9 cellular contexts compared by ENCODE assay signal in the genomic region with DNA sequence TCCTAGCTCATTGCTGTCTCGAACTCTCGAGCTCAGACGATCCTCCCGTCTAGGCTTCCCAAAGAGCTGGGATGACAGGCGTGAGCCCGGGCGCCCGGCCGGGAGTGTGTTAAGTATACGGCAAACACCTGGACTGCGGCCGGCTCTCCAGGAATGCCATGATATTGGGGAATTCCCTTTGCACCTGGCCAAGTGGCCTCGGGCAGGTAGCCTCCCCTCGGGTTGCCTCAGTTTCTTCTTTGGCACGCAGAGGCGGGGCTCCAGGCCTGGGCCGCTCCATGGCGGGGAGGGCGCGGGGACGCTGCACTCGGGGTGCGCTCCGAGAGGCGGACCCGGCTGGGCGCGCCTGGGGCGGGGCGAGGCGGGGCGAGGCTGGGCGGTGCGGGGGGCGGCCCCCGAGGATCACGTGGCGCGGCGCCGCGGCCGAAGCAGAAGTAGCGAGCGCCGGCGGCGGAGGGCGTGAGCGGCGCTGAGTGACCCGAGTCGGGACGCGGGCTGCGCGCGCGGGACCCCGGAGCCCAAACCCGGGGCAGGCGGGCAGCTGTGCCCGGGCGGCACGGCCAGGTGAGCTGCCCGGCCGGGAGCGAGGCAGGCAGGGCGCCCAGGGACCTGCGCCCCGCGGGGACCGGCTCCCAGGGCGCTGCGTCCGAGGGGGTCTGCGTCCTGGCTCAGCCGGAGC. TPM values are rescaled to one million over a fixed set of nuclear protein-coding genes. Genes with fewer than 3 reads are reported as not detected.
DNase-seq lines count a peak whose midpoint lies in the region; ATAC-seq lines count a peak whose summit lies in the region.
"Had no signal": no experiment of that assay in that cellular context is flagged by ENCODE, and none has a peak within 500 bp of the region (broad histone marks: within the 10 kb centered on the region; RNA-seq: fewer than 3 reads in every experiment).

A gene (plus strand): TSS at position 431 of the 679 bp plus-strand sequence. CDS start 6,699 bp downstream, outside the sequence.

- peaks cover 10% of the 10 kb centered on the region for H3K4me1 Mint-ChIP-seq in activated CD4-positive, alpha-beta T cell treated with anti-CD3 and anti-CD28 coated beads, Interleukin-2, amount 10 ng/mL, durations not matched to agents 24 days and 14 days
- H3K4me1 Mint-ChIP-seq in memory B cell, result peaks cover 60% of the 10 kb centered on the region

- H3K4me3 ChIP-seq in duodenal mucosa (ENCODE audit: low read depth in 1 of 2, low read length in 2 of 2), result peak within 1 kb of the TSS; percentile 80 to 86

- H3K27me3 ChIP-seq in duodenal mucosa (ENCODE audit: control insufficient read depth in 1 of 2, insufficient read depth in 2 of 2, low read length in 2 of 2), result no peaks in the 10 kb centered on the region

- no peaks in the 10 kb centered on the region for H3K9me3 ChIP-seq in duodenal mucosa (ENCODE audit: control insufficient read depth in 1 of 2, low read length in 2 of 2)

- H3K27ac ChIP-seq in duodenal mucosa (ENCODE audit: low read depth, low read length), result peak within 1 kb of the TSS; percentile 47
- H3K27ac ChIP-seq: 22Rv1 had no signal

- H3K9ac ChIP-seq in duodenal mucosa (ENCODE audit: low read depth in 1 of 2, low read length in 2 of 2), result peak within 1 kb of the TSS; percentile 73 to 74

- intact Hi-C loops in activated CD4-positive, alpha-beta T cell treated with anti-CD3 and anti-CD28 coated beads, Interleukin-2, amount 10 ng/mL, durations not matched to agents 24 days and 14 days (cut with micrococcal nuclease), result no loop called here

- H3K27ac Mint-ChIP-seq in activated CD4-positive, alpha-beta T cell treated with anti-CD3 and anti-CD28 coated beads, Interleukin-2, amount 10 ng/mL, durations not matched to agents 24 days and 14 days, result peak within 1 kb of the TSS; percentile 20
- peak within 1 kb of the TSS; percentile 96 for H3K27ac Mint-ChIP-seq in memory B cell

- no peaks in the 10 kb centered on the region for H3K36me3 Mint-ChIP-seq in activated CD4-positive, alpha-beta T cell treated with anti-CD3 and anti-CD28 coated beads, Interleukin-2, amount 10 ng/mL, durations not matched to agents 24 days and 14 days (ENCODE audit: low read depth)
- H3K36me3 Mint-ChIP-seq in memory B cell, result peaks cover 10% of the 10 kb centered on the region

- peaks cover 52% of the 10 kb centered on the region for H3K27me3 Mint-ChIP-seq in activated CD4-positive, alpha-beta T cell treated with anti-CD3 and anti-CD28 coated beads, Interleukin-2, amount 10 ng/mL, durations not matched to agents 24 days and 14 days
- no peaks in the 10 kb centered on the region for H3K27me3 Mint-ChIP-seq in memory B cell

- peaks cover 18 to 27% of the 10 kb centered on the region in 2 donors for H3K4me1 ChIP-seq in duodenal mucosa (ENCODE audit: control insufficient read depth in 1 of 2, insufficient read depth in 2 of 2, low read length in 2 of 2)

- DNase-seq in DMS 273 (lab: John Stamatoyannopoulos, UW; ENCODE audit: unreplicated experiment) (peak; percentile 89), DMS 273 treated with DMSO at 0.1 percent for 48 hours (lab: John Stamatoyannopoulos, UW) (no peak), NCI-H1930 (lab: John Stamatoyannopoulos, UW) (peak; percentile 12 to 54), memory B cell (ENCODE audit: low spot score in 2 of 2) (peak; percentile 87 to 88)
- DNase-seq in activated CD4-positive, alpha-beta T cell treated with anti-CD3 and anti-CD28 coated beads, Interleukin-2, amount 10 ng/mL, durations not matched to agents 24 days and 14 days, result peak; percentile 95
- DNase-seq in stimulated activated CD8-positive, alpha-beta memory T cell treated with anti-CD3 and anti-CD28 coated beads, Interleukin-15, amount 100 ng/mL, for 24 hours (ENCODE audit: low read depth), result peak; percentile 63

- no peaks in the 10 kb centered on the region for H3K9me3 Mint-ChIP-seq in activated CD4-positive, alpha-beta T cell treated with anti-CD3 and anti-CD28 coated beads, Interleukin-2, amount 10 ng/mL, durations not matched to agents 24 days and 14 days
- H3K9me3 Mint-ChIP-seq in memory B cell, result no peaks in the 10 kb centered on the region

- ATAC-seq in HG02623 (IDR thresholded peaks at IDR 0.05; ENCODE audit: unreplicated experiment) (peak; percentile 77), memory B cell (ENCODE audit: low read depth) (peak; percentile 83)

- H3K36me3 ChIP-seq in duodenal mucosa (ENCODE audit: control insufficient read depth in 1 of 2, insufficient read depth in 2 of 2, low read length in 2 of 2), result no peaks in the 10 kb centered on the region

- peak within 1 kb of the TSS; percentile 91 for H3K4me3 Mint-ChIP-seq in activated CD4-positive, alpha-beta T cell treated with anti-CD3 and anti-CD28 coated beads, Interleukin-2, amount 10 ng/mL, durations not matched to agents 24 days and 14 days
- H3K4me3 Mint-ChIP-seq in memory B cell, result peak within 1 kb of the TSS; percentile 98

RNA-seq across cellular contexts. Expression of the gene that starts here (rescaled TPM):
- 6.8 and 6.9 TPM in 2 replicates for total RNA-seq in activated CD4-positive, alpha-beta T cell treated with anti-CD3 and anti-CD28 coated beads, Interleukin-2, amount 10 ng/mL, durations not matched to agents 24 days and 14 days
